12 cellular contexts compared by ENCODE assay signal in the genomic region with DNA sequence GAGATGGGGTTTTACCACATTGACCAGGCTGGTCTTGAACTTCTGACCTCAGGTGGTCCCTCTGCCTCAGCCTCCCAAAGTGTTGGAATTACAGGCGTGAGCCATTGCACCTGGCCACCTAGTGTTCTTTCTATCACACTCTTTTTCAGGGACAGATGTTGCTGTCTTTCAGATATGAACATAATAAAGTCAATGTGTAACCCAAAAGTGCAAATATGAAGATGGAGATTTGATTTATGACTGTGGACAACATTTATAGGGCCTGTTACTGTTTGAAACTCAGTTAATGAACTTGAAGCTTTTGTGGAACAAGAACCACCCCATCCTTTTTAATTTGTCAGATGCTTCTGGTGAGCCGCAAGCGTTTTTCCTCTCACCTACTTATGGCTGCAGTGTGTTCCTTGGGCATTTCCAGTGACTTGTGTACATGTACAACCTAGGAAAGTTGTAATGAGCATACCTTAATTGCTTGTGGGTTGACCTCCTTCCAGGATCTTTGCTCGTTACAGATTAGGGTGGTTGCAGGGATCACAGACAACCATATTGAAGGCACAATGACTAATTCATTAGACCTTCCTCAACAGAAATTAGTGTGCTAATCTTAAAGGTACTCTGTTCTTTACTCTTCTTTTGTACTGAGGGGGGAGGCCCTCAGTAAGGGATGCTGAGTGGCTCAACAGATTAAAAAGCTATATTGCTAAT.
"Had no signal": no experiment of that assay in that cellular context is flagged by ENCODE, and none has a peak within 500 bp of the region (broad histone marks: within the 10 kb centered on the region; RNA-seq: fewer than 3 reads in every experiment).

No MANE protein-coding gene starts in this region.

- H3K4me3 Mint-ChIP-seq: activated CD4-positive, alpha-beta memory T cell treated with anti-CD3 and anti-CD28 coated beads for 36 hours; activated CD8-positive, alpha-beta memory T cell treated with anti-CD3 and anti-CD28 coated beads, Interleukin-2, amount 10 ng/mL, durations not matched to agents 7 days and 5 days; activated naive CD4-positive, alpha-beta T cell treated with anti-CD3 and anti-CD28 coated beads, Interleukin-2, amount 10 ng/mL, durations not matched to agents 7 days and 5 days; type B pancreatic cell had no signal

- DNase-seq: activated CD4-positive, alpha-beta memory T cell treated with anti-CD3 and anti-CD28 coated beads for 36 hours; activated CD4-positive, CD25-positive, alpha-beta regulatory T cell treated with anti-CD3 and anti-CD28 coated beads, Interleukin-2, amount 50 U/mL, for 72 hours; activated CD8-positive, alpha-beta memory T cell treated with anti-CD3 and anti-CD28 coated beads, Interleukin-2, amount 10 ng/mL, durations not matched to agents 7 days and 5 days; activated naive CD4-positive, alpha-beta T cell treated with anti-CD3 and anti-CD28 coated beads, Interleukin-2, amount 10 ng/mL, durations not matched to agents 7 days and 5 days; activated T-cell treated with anti-CD3 and anti-CD28 coated beads, Interleukin-2, amount 50 U/mL, for 1 hour; islet precursor cell; midbrain; stimulated activated naive CD8-positive, alpha-beta T cell treated with anti-CD3 and anti-CD28 coated beads, Interleukin-15, Interleukin-2, amounts not matched to agents 100 U/mL and 50 U/mL, for 24 hours had no signal

- H3K9me3 Mint-ChIP-seq: activated CD4-positive, alpha-beta memory T cell treated with anti-CD3 and anti-CD28 coated beads for 36 hours; activated naive CD4-positive, alpha-beta T cell treated with anti-CD3 and anti-CD28 coated beads, Interleukin-2, amount 10 ng/mL, durations not matched to agents 7 days and 5 days; activated T-helper 2 cell treated with anti-CD3 and anti-CD28 coated beads, Interferon-gamma antibody, Interleukin-2, Interleukin-4, amounts not matched to agents 10 μg/mL and 5 μg/mL and 100 μg/mL, durations not matched to agents 14 hours and 24 hours and 36 hours; type B pancreatic cell had no signal

- H3K27me3 Mint-ChIP-seq: activated CD4-positive, alpha-beta memory T cell treated with anti-CD3 and anti-CD28 coated beads for 36 hours; activated CD8-positive, alpha-beta memory T cell treated with anti-CD3 and anti-CD28 coated beads, Interleukin-2, amount 10 ng/mL, durations not matched to agents 7 days and 5 days; activated naive CD4-positive, alpha-beta T cell treated with anti-CD3 and anti-CD28 coated beads, Interleukin-2, amount 10 ng/mL, durations not matched to agents 7 days and 5 days; type B pancreatic cell had no signal

- H3K36me3 Mint-ChIP-seq: activated CD4-positive, alpha-beta memory T cell treated with anti-CD3 and anti-CD28 coated beads for 36 hours had no signal

- FAIRE-seq: astrocyte had no signal

- H3K27ac Mint-ChIP-seq: activated CD8-positive, alpha-beta memory T cell treated with anti-CD3 and anti-CD28 coated beads, Interleukin-2, amount 10 ng/mL, durations not matched to agents 7 days and 5 days; activated naive CD4-positive, alpha-beta T cell treated with anti-CD3 and anti-CD28 coated beads, Interleukin-2, amount 10 ng/mL, durations not matched to agents 7 days and 5 days; activated T-helper 2 cell treated with anti-CD3 and anti-CD28 coated beads, Interferon-gamma antibody, Interleukin-2, Interleukin-4, amounts not matched to agents 10 μg/mL and 5 μg/mL and 100 μg/mL, durations not matched to agents 14 hours and 24 hours and 36 hours; type B pancreatic cell had no signal

- ATAC-seq: activated CD8-positive, alpha-beta memory T cell treated with anti-CD3 and anti-CD28 coated beads, Interleukin-2, amount 10 ng/mL, durations not matched to agents 7 days and 5 days; esophagus mucosa; stimulated activated naive CD8-positive, alpha-beta T cell treated with anti-CD3 and anti-CD28 coated beads, Interleukin-15, Interleukin-2, amounts not matched to agents 100 U/mL and 50 U/mL, for 24 hours had no signal
